ENCODE assay signal across 13 cellular contexts in genomic region chr12:24921251-24922038, GRCh38. TPM values are rescaled to one million over a fixed set of nuclear protein-coding genes. Genes with fewer than 3 reads are reported as not detected.
DNase-seq lines count a peak whose midpoint lies in the region; ATAC-seq and TF ChIP-seq lines count a peak whose summit lies in the region.
"Had no signal": no experiment of that assay in that cellular context is flagged by ENCODE, and none has a peak within 500 bp of the region (broad histone marks: within the 10 kb centered on the region; RNA-seq: fewer than 3 reads in every experiment).

No MANE protein-coding gene starts in this region.

- BruUV-seq in Caco-2 (replicated peaks; lab: Mats Ljungman, UMichigan) (TSS peak; percentile 15), IMR-90 (replicated peaks; lab: Mats Ljungman, UMichigan) (no TSS peak)

- H3K18ac ChIP-seq in IMR-90 (ENCODE audit: low read depth, low read length): peak overlapping the region; percentile 24; the same call in 1 of the 2 replicates

- H2BK120ac ChIP-seq in IMR-90 (ENCODE audit: low read depth, low read length): no peak overlapping the region

- peaks cover 67% of the 10 kb centered on the region for H4K20me1 ChIP-seq in IMR-90 (ENCODE audit: insufficient read depth, low read length)

- no peak overlapping the region for H2BK20ac ChIP-seq in IMR-90 (ENCODE audit: low read depth, low read length)

- H3K9me1 ChIP-seq in IMR-90 (ENCODE audit: insufficient read depth, low read length): peaks cover 22% of the 10 kb centered on the region

- no peak overlapping the region for H2BK15ac ChIP-seq in IMR-90 (ENCODE audit: low read depth, low read length)

- peak overlapping the region; percentile 24; the same call in 1 of the 2 replicates for H3K4me2 ChIP-seq in IMR-90 (ENCODE audit: low read depth, low read length)

- H3K4me3 ChIP-seq in Caco-2 (ENCODE audit: low read depth, low read length) (no peak overlapping the region), IMR-90 (ENCODE audit: insufficient read depth, low read depth, low read length) (no peak overlapping the region), body of pancreas (no peak overlapping the region)
- H3K4me3 ChIP-seq: gastrocnemius medialis, tibial nerve had no signal

- peak overlapping the region; percentile 35 for H2BK5ac ChIP-seq in IMR-90 (ENCODE audit: low read depth, low read length, poor library complexity, severe bottlenecking)

- H3K14ac ChIP-seq in IMR-90 (replicated peaks; ENCODE audit: low read depth, low read length): peak overlapping the region; percentile 16; the same call in 1 of the 2 replicates

- peaks cover 33% of the 10 kb centered on the region for H3K36me3 Mint-ChIP-seq in Caco-2 (ENCODE audit: insufficient read depth, unreplicated experiment)
- H3K36me3 Mint-ChIP-seq in naive thymus-derived CD8-positive, alpha-beta T cell: no peaks in the 10 kb centered on the region

- intact Hi-C loops in Caco-2 (cut with micrococcal nuclease; ENCODE audit: unreplicated experiment) (no loop called here), IMR-90 (cut with micrococcal nuclease) (no loop called here), body of pancreas (cut with DNase I) (no loop called here)

- H3K4me1 ChIP-seq in Caco-2 (peaks cover 33% of the 10 kb centered on the region), IMR-90 (ENCODE audit: control insufficient read depth, insufficient read depth, low read length) (peaks cover 16% of the 10 kb centered on the region), body of pancreas (peaks cover 52% of the 10 kb centered on the region)
- H3K4me1 ChIP-seq: gastrocnemius medialis, tibial nerve had no signal

- H3K4me3 Mint-ChIP-seq in Caco-2 (ENCODE audit: unreplicated experiment): no peak overlapping the region
- no peak overlapping the region for H3K4me3 Mint-ChIP-seq in naive thymus-derived CD8-positive, alpha-beta T cell
- H3K4me3 Mint-ChIP-seq: CD4-positive, alpha-beta memory T cell had no signal

- H2AK5ac ChIP-seq in IMR-90 (ENCODE audit: low read depth, low read length): no peak overlapping the region

- DNase-seq in Caco-2 (no peak), IMR-90 (peak; percentile 58), body of pancreas (no peak), kidney glomerular epithelial cell (lab: John Stamatoyannopoulos, UW) (peak; percentile 14), NCI-H146 treated with DMSO at 0.1 percent for 48 hours (lab: John Stamatoyannopoulos, UW; ENCODE audit: unreplicated experiment) (no peak), hippocampal formation (lab: John Stamatoyannopoulos, UW) (no peak)
- no peak for DNase-seq in naive thymus-derived CD8-positive, alpha-beta T cell
- DNase-seq: CD4-positive, alpha-beta memory T cell; gastrocnemius medialis; NCI-H146; Right ventricle myocardium superior had no signal

- H3K9me3 Mint-ChIP-seq in Caco-2 (ENCODE audit: unreplicated experiment): no peaks in the 10 kb centered on the region
- H3K9me3 Mint-ChIP-seq in naive thymus-derived CD8-positive, alpha-beta T cell: peaks cover 0 to 2% (median 0%) of the 10 kb centered on the region in 9 donors

- H2AFZ ChIP-seq in IMR-90 (replicated peaks; ENCODE audit: low read length, poor library complexity): no peak overlapping the region

- H3K4me1 Mint-ChIP-seq in Caco-2 (ENCODE audit: low read depth, unreplicated experiment): peaks cover 29% of the 10 kb centered on the region
- no peaks in the 10 kb centered on the region for H3K4me1 Mint-ChIP-seq in naive thymus-derived CD8-positive, alpha-beta T cell

- H3K56ac ChIP-seq in IMR-90 (ENCODE audit: extremely low read depth, insufficient read depth, low read length): no peak overlapping the region

- no peaks in the 10 kb centered on the region for H3K27me3 Mint-ChIP-seq in Caco-2 (ENCODE audit: insufficient read depth, unreplicated experiment)
- no peaks in the 10 kb centered on the region for H3K27me3 Mint-ChIP-seq in naive thymus-derived CD8-positive, alpha-beta T cell
- H3K27me3 Mint-ChIP-seq: CD4-positive, alpha-beta memory T cell had no signal

- H3K4ac ChIP-seq in IMR-90 (ENCODE audit: low read depth, low read length): no peak overlapping the region

- peaks cover 27 to 69% of the 10 kb centered on the region in 2 experiments for H3K79me1 ChIP-seq in IMR-90 (ENCODE audit: low read depth in 1 of 2, low read length in 2 of 2)

- peak overlapping the region; percentile 37 for H3K27ac Mint-ChIP-seq in Caco-2 (ENCODE audit: unreplicated experiment)
- H3K27ac Mint-ChIP-seq in naive thymus-derived CD8-positive, alpha-beta T cell: no peak overlapping the region
- H3K27ac Mint-ChIP-seq: CD4-positive, alpha-beta memory T cell had no signal

- dilution Hi-C loops in IMR-90 (cut with HindIII; ENCODE audit: low sequenced_read_pairs, unreplicated experiment): no loop called here

- H4K8ac ChIP-seq in IMR-90 (ENCODE audit: low read depth in 2 of 2, low read length in 2 of 2): no peak overlapping the region

- no peak overlapping the region for H3K23ac ChIP-seq in IMR-90 (ENCODE audit: low read depth, low read length)

- H4K91ac ChIP-seq in IMR-90 (ENCODE audit: insufficient read depth, low read depth, low read length): no peak overlapping the region

- no peak overlapping the region for H3K9ac ChIP-seq in IMR-90 (ENCODE audit: low read depth, low read length)

- TF ChIP-seq POLR2A in IMR-90 (IDR thresholded peaks at IDR 0.05; ENCODE audit: low read depth, low read length) (no peak), body of pancreas (IDR thresholded peaks at IDR 0.05) (no peak)

- in situ Hi-C loops in IMR-90 (cut with MboI; ENCODE audit: low sequenced_read_pairs): no loop called here

- WGBS in IMR-90 (ENCODE audit: extremely low coverage in 2 of 2, insufficient read length in 1 of 2), 2 experiments: 71% methylated on average over 1 of the region's 3 CpGs; no CpG with 5 or more reads in 1 of the 2 experiments
- 44 to 49% methylated on average over 3 of the region's 3 CpGs for WGBS in body of pancreas, 2 donors

- H3K36me3 ChIP-seq in Caco-2 (ENCODE audit: control insufficient read depth, insufficient read depth, low read length) (no peaks in the 10 kb centered on the region), IMR-90 (ENCODE audit: control insufficient read depth, insufficient read depth, low read length) (no peaks in the 10 kb centered on the region; the same call in 1 of the 2 replicates), body of pancreas (replicated peaks in 1 of 2; ENCODE audit: insufficient read depth in 1 of 2, low read depth in 2 of 2) (no peaks in the 10 kb centered on the region)
- H3K36me3 ChIP-seq: gastrocnemius medialis, tibial nerve had no signal

- CTCF ChIA-PET in Caco-2 (lab: Charles Lee): no interaction called here
- CTCF ChIA-PET in IMR-90 (lab: Yijun Ruan, JAX): no interaction called here

- H3K9me3 ChIP-seq in Caco-2 (no peaks in the 10 kb centered on the region), IMR-90 (ENCODE audit: control insufficient read depth, insufficient read depth, low read length) (no peaks in the 10 kb centered on the region), body of pancreas (no peaks in the 10 kb centered on the region)
- H3K9me3 ChIP-seq: gastrocnemius medialis, tibial nerve had no signal

- POLR2A ChIA-PET in Caco-2 (lab: Charles Lee) (no interaction called here), IMR-90 (lab: Charles Lee; ENCODE audit: unreplicated experiment) (interaction anchor here (0.5 kb wide), 1 partner anchor 169 kb away, joined by 6 read pairs; no protein-coding TSS in a partner anchor)
- POLR2A ChIA-PET in naive thymus-derived CD8-positive, alpha-beta T cell (lab: Charles Lee): no interaction called here

- ATAC-seq in IMR-90 (ENCODE audit: low read depth): peak; percentile 40
- ATAC-seq in body of pancreas: peak; percentile 56
- ATAC-seq in HG03196 (IDR thresholded peaks at IDR 0.05; ENCODE audit: unreplicated experiment): no peak
- ATAC-seq in naive thymus-derived CD8-positive, alpha-beta T cell: no peak
- ATAC-seq: gastrocnemius medialis had no signal

- H3K27ac ChIP-seq in IMR-90 (ENCODE audit: insufficient read depth, low read length) (no peak overlapping the region), body of pancreas (peak overlapping the region in 3 of 4 donors; percentile 26 to 62 (median 50))
- H3K27ac ChIP-seq: gastrocnemius medialis, tibial nerve had no signal

- no peak for TF ChIP-seq RAD21 in IMR-90 (IDR thresholded peaks at IDR 0.05; ENCODE audit: low read length)

- H2AK9ac ChIP-seq in IMR-90 (replicated peaks; ENCODE audit: low read depth, low read length, poor library complexity): no peak overlapping the region

- TF ChIP-seq CTCF in Caco-2 (IDR thresholded peaks at IDR 0.05; ENCODE audit: insufficient read depth in 1 of 2, low read depth in 1 of 2, low read length in 1 of 2, severe bottlenecking in 1 of 2, unreplicated experiment in 1 of 2) (no peak), IMR-90 (conservative IDR thresholded peaks at IDR 0.05; ENCODE audit: low read depth, low read length) (no peak), body of pancreas (IDR thresholded peaks at IDR 0.05) (no peak)

- H3K27me3 ChIP-seq in Caco-2 (replicated peaks; ENCODE audit: control insufficient read depth, insufficient read depth, low read length) (no peaks in the 10 kb centered on the region), IMR-90 (ENCODE audit: control insufficient read depth, insufficient read depth, low read length) (no peaks in the 10 kb centered on the region), body of pancreas (no peaks in the 10 kb centered on the region)
- H3K27me3 ChIP-seq: gastrocnemius medialis, tibial nerve had no signal

- no peak overlapping the region; the same call in 1 of the 2 replicates for H4K5ac ChIP-seq in IMR-90 (ENCODE audit: low read depth, low read length)

TF ChIP-seq in IMR-90, 13 proteins besides CTCF, POLR2A, EP300 and RAD21:
- TF ChIP-seq USF2 (IDR thresholded peaks at IDR 0.05; ENCODE audit: low read depth, low read length) (no peak), CEBPB (IDR thresholded peaks at IDR 0.05; ENCODE audit: low read depth, low read length) (peak; percentile 74)

RNA-seq across cellular contexts. Expression of gene BCAT1, which starts 27.5 kb away (rescaled TPM):
- total RNA-seq in Caco-2 (2022) (391 and 432 TPM in 2 replicates), IMR-90 (2012; rRNA removed) (580 and 683 TPM in 2 replicates), body of pancreas (10 to 100 TPM; 30.0 to 59.7 TPM)
- 21.3 and 30.4 TPM in 2 replicates for polyA plus RNA-seq in IMR-90 (2012; rRNA removed)
- 7.2 and 7.6 TPM in 2 replicates for polyA plus RNA-seq in IMR-90 (2012; cell fraction: cytosol; rRNA removed)
- polyA plus RNA-seq in IMR-90 (2012; cell fraction: nucleus; rRNA removed; ENCODE audit: low replicate concordance): 5.3 and 20.5 TPM in 2 replicates
- 1 to 10 TPM in 1 of 2 experiments, under 1 TPM in 1; 0.36 to 2.2 TPM for total RNA-seq in naive thymus-derived CD8-positive, alpha-beta T cell
- polyA plus RNA-seq in naive thymus-derived CD8-positive, alpha-beta T cell: not detected

Comparison
In these comparisons a context has a peak if more than half of its experiments do, and no peak if none do; other contexts are left out.
1. DNase-seq: peak in IMR-90 (single experiment) and kidney glomerular epithelial cell (single experiment); none in Caco-2 (0 of 2), body of pancreas (0 of 4), NCI-H146 treated with DMSO at 0.1 percent for 48 hours (single experiment), naive thymus-derived CD8-positive, alpha-beta T cell (0 of 10) and hippocampal formation (0 of 2).
2. ATAC-seq: peak in IMR-90 (single experiment) and body of pancreas (single experiment); none in HG03196 (single experiment) and naive thymus-derived CD8-positive, alpha-beta T cell (0 of 2).
3. RNA of gene BCAT1, which starts 27.5 kb away (total RNA-seq): 580 to 683 TPM in IMR-90, 391 to 432 TPM in Caco-2 and 30.0 to 59.7 TPM in body of pancreas; 0.36 to 2.2 TPM in naive thymus-derived CD8-positive, alpha-beta T cell; every median in the first group is over 4 times any median in the second.